In the genomic region with DNA sequence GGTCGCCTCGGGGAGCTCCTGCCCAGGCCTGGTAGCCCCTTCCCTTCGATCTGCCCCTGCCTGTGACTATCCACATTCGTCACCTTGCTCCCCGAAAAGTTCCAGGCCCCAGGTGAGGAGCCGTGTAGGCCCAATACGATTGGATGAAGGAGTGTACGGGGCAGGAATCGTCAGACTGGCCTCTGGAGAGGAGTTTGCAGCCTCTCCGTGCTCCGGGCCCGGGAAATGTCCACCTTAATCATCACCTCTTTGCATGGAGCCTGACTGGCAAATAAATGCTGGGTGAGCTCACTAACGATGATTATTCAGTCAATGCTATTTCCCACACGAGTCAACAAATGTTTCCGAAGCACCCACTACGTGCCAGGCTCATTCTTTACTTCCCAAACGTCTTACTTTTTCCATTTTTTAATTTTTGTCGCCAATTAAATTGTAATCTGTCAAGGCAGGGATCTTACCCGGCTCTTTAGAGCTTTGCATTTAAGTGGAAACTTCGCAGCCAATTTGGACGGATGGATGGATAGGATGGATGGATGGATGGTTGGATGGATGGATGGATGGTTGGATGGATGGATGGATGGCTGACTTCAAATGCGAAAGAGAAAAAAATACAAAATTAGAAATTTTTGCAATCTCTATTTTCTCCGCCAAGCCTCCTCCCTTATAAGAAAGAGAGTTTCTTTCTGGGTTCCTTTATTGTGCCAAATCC, we compare ENCODE assay signal across 8 cellular contexts. TPM values are rescaled to one million over a fixed set of nuclear protein-coding genes. Genes with fewer than 3 reads are reported as not detected.
DNase-seq lines count a peak whose midpoint lies in the region; ATAC-seq and TF ChIP-seq lines count a peak whose summit lies in the region.

No MANE protein-coding gene starts in this region.

- H3K27ac Mint-ChIP-seq in activated CD8-positive, alpha-beta T cell treated with anti-CD3 and anti-CD28 coated beads, Interleukin-2, amount 10 ng/mL, durations not matched to agents 7 days and 5 days: peak overlapping the region; percentile 96

- peak; percentile 16 for ATAC-seq in GM18907 (IDR thresholded peaks at IDR 0.05; ENCODE audit: unreplicated experiment)
- ATAC-seq in HG03457 (IDR thresholded peaks at IDR 0.05; ENCODE audit: unreplicated experiment): peak; percentile 2
- no peak for ATAC-seq in activated CD8-positive, alpha-beta T cell treated with anti-CD3 and anti-CD28 coated beads, Interleukin-2, amount 10 ng/mL, durations not matched to agents 7 days and 5 days
- ATAC-seq in heart left ventricle: peak; percentile 12 to 56 (median 45)
- ATAC-seq in psoas muscle: peak; percentile 39 to 54 (median 47)

- TF ChIP-seq POLR2A in heart left ventricle (IDR thresholded peaks at IDR 0.05): no peak

- H3K4me3 Mint-ChIP-seq in activated CD8-positive, alpha-beta T cell treated with anti-CD3 and anti-CD28 coated beads, Interleukin-2, amount 10 ng/mL, durations not matched to agents 7 days and 5 days: peak overlapping the region; percentile 86

- H3K36me3 Mint-ChIP-seq in activated CD8-positive, alpha-beta T cell treated with anti-CD3 and anti-CD28 coated beads, Interleukin-2, amount 10 ng/mL, durations not matched to agents 7 days and 5 days (ENCODE audit: low read depth): peaks cover 3% of the 10 kb centered on the region

- H3K4me3 ChIP-seq in AG04449 (ENCODE audit: low read depth, low read length): peak overlapping the region; percentile 77
- H3K4me3 ChIP-seq in heart left ventricle: peak overlapping the region; percentile 55 to 91 (median 78)
- H3K4me3 ChIP-seq in psoas muscle: peak overlapping the region; percentile 92

- no peak for DNase-seq in AG04449 (ENCODE audit: low read depth, low spot score)
- DNase-seq in activated CD8-positive, alpha-beta T cell treated with anti-CD3 and anti-CD28 coated beads, Interleukin-2, amount 10 ng/mL, durations not matched to agents 7 days and 5 days: no peak
- DNase-seq in heart left ventricle: no peak
- no peak for DNase-seq in psoas muscle
- DNase-seq in putamen (ENCODE audit: low spot score): no peak
- no peak for DNase-seq in activated CD8-positive, alpha-beta memory T cell treated with anti-CD3 and anti-CD28 coated beads for 24 hours

- no peaks in the 10 kb centered on the region for H3K27me3 ChIP-seq in heart left ventricle
- H3K27me3 ChIP-seq in psoas muscle (ENCODE audit: insufficient read depth in 3 of 3, low read length in 2 of 3): no peaks in the 10 kb centered on the region

- peaks cover 8% of the 10 kb centered on the region for H3K27me3 Mint-ChIP-seq in activated CD8-positive, alpha-beta T cell treated with anti-CD3 and anti-CD28 coated beads, Interleukin-2, amount 10 ng/mL, durations not matched to agents 7 days and 5 days (ENCODE audit: low read depth)

- POLR2A ChIA-PET in AG04449 (lab: Yijun Ruan, JAX): interaction anchor here (1.1 to 1.7 kb wide), 3 partner anchors 11 to 51 kb away, joined by 4 to 8 read pairs (median 5); a partner anchor contains a TSS
- POLR2A ChIA-PET in activated CD8-positive, alpha-beta T cell treated with anti-CD3 and anti-CD28 coated beads, Interleukin-2, amount 10 ng/mL, durations not matched to agents 7 days and 5 days (lab: Charles Lee): interaction anchor here (1.0 to 2.7 kb wide), 7 partner anchors 11 to 68 kb away, joined by 3 to 35 read pairs (median 5); a partner anchor contains a TSS

- TF ChIP-seq CTCF in AG04449 (IDR thresholded peaks at IDR 0.05; ENCODE audit: insufficient read depth, low read length, missing control alignments) (no peak), heart left ventricle (IDR thresholded peaks at IDR 0.05) (no peak), psoas muscle (IDR thresholded peaks at IDR 0.05) (no peak)

- H3K4me1 Mint-ChIP-seq in activated CD8-positive, alpha-beta T cell treated with anti-CD3 and anti-CD28 coated beads, Interleukin-2, amount 10 ng/mL, durations not matched to agents 7 days and 5 days (ENCODE audit: low read depth): peaks cover 20% of the 10 kb centered on the region

- intact Hi-C loops in heart left ventricle (cut with DNase I): loop anchor here in 1 of 10 donors (2.0 kb wide), 1 partner anchor 65 kb away; no protein-coding TSS in a partner anchor
- intact Hi-C loops in psoas muscle (cut with DNase I): no loop called here

- no peaks in the 10 kb centered on the region for H3K9me3 Mint-ChIP-seq in activated CD8-positive, alpha-beta T cell treated with anti-CD3 and anti-CD28 coated beads, Interleukin-2, amount 10 ng/mL, durations not matched to agents 7 days and 5 days (ENCODE audit: insufficient read depth)

- no peaks in the 10 kb centered on the region for H3K9me3 ChIP-seq in heart left ventricle
- no peaks in the 10 kb centered on the region for H3K9me3 ChIP-seq in psoas muscle

- CTCF ChIA-PET in AG04449 (lab: Yijun Ruan, JAX): interaction anchor here (0.9 to 1.8 kb wide), 6 partner anchors 11 to 110 kb away, joined by 3 to 7 read pairs (median 3); no protein-coding TSS in a partner anchor
- CTCF ChIA-PET in activated CD8-positive, alpha-beta T cell treated with anti-CD3 and anti-CD28 coated beads, Interleukin-2, amount 10 ng/mL, durations not matched to agents 7 days and 5 days (lab: Charles Lee): interaction anchor here (1.0 to 3.8 kb wide), 11 partner anchors 11 to 116 kb away, joined by 3 to 32 read pairs (median 8); a partner anchor contains a TSS

- 18 to 26% (median 21%) methylated on average over 19 to 23 of the region's 23 CpGs for WGBS in heart left ventricle, 4 donors
- 19 to 22% (median 22%) methylated on average over 23 of the region's 23 CpGs for WGBS in psoas muscle, 3 donors

- H3K36me3 ChIP-seq in heart left ventricle: no peaks in the 10 kb centered on the region
- no peaks in the 10 kb centered on the region for H3K36me3 ChIP-seq in psoas muscle (ENCODE audit: insufficient read depth in 1 of 2, low read depth in 1 of 2)

- H3K27ac ChIP-seq in heart left ventricle (peak overlapping the region; percentile 75 to 98 (median 94)), psoas muscle (peak overlapping the region; percentile 91)

- H3K4me1 ChIP-seq in heart left ventricle (peaks cover 0 to 15% (median 7%) of the 10 kb centered on the region in 12 donors), psoas muscle (peaks cover 7% of the 10 kb centered on the region)

RNA-seq across cellular contexts. Expression of a gene that starts 45.8 kb away (rescaled TPM):
- 10 to 100 TPM; 17.2 to 19.2 TPM for total RNA-seq in activated CD8-positive, alpha-beta T cell treated with anti-CD3 and anti-CD28 coated beads, Interleukin-2, amount 10 ng/mL, durations not matched to agents 7 days and 5 days
- 1 to 10 TPM; 3.2 to 6.7 (median 5.3) TPM for total RNA-seq in heart left ventricle
- polyA plus RNA-seq in heart left ventricle: 1 to 10 TPM; 3.7 to 4.3 TPM
- 1 to 10 TPM; 3.1 to 3.8 (median 3.3) TPM for total RNA-seq in psoas muscle
- 1 to 10 TPM; 2.4 to 6.2 (median 4.5) TPM for polyA plus RNA-seq in psoas muscle

RNA-seq across cellular contexts. Expression of a gene that starts 51.5 kb away (rescaled TPM):
- total RNA-seq in activated CD8-positive, alpha-beta T cell treated with anti-CD3 and anti-CD28 coated beads, Interleukin-2, amount 10 ng/mL, durations not matched to agents 7 days and 5 days: 1 to 10 TPM; 7.7 to 7.9 TPM
- total RNA-seq in heart left ventricle: 1 to 10 TPM; 2.1 to 6.4 (median 3.8) TPM
- polyA plus RNA-seq in heart left ventricle: 1 to 10 TPM in 1 of 2 donors, under 1 TPM in 1; 0.99 to 2.9 TPM
- total RNA-seq in psoas muscle: 1 to 10 TPM; 3.6 to 4.2 (median 4.2) TPM
- 1 to 10 TPM; 1.6 to 4.0 (median 3.4) TPM for polyA plus RNA-seq in psoas muscle
